ENCODE assay signal across 20 cellular contexts in the genomic region with DNA sequence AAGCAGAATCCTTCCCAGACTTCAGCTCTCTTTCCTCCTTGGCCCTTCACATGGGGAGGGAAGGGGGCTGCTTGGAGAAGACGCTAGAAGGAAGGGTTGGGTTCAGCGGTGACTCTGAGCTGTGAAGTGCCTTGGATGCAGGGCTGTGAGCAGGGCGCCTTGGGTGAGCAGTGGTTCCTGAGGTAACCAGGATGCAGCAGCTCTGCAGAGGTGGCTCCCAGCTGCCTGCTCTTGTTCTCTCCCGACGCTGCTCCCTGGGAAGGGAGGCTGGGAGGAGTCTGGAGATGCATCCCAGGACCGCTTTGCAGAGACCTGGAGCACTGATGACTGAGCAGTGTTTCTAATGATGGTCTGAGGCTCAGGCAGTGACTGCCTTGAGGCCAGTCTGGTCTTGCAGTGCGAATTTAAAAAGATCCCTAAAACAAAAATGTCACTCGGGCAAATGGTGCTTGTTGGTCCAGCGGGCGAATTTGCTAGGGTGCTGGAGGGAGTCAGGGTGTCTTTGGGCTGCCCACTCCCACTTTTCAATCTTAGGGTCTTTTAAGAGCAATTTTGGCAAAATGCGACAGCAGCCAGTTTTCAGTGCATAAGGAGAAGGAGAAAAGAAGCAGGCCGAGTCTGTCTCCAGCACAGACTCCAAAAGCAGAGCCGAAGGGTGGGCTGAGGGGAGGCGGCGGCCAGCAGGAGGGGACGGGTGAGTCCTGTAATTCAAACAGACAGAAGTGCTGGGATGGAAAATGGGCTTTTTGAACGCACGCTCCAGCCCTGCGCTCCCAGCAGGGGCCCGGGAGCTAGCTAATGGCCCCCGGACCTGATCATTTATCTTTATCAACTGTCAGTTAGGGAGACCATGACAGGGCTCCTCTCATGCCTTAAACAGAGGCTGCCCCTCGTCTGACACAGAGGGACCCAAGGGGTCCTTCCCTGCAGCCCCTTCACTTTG.
DNase-seq lines count a peak whose midpoint lies in the region; ATAC-seq and TF ChIP-seq lines count a peak whose summit lies in the region.
"Had no signal": no experiment of that assay in that cellular context is flagged by ENCODE, and none has a peak within 500 bp of the region (broad histone marks: within the 10 kb centered on the region; RNA-seq: fewer than 3 reads in every experiment).

No MANE protein-coding gene starts in this region.

- H3K9me3 ChIP-seq in RWPE2 (ENCODE audit: severe bottlenecking) (no peaks in the 10 kb centered on the region), osteoblast (ENCODE audit: low read depth, low read length) (no peaks in the 10 kb centered on the region)
- H3K9me3 ChIP-seq: BE2C had no signal

- no peaks in the 10 kb centered on the region for H3K4me1 ChIP-seq in RWPE2 (ENCODE audit: insufficient read depth, poor library complexity, severe bottlenecking)
- no peaks in the 10 kb centered on the region for H3K4me1 ChIP-seq in osteoblast (ENCODE audit: insufficient read depth, low read length)
- H3K4me1 ChIP-seq: BE2C had no signal

- peaks cover 13% of the 10 kb centered on the region for H3K27me3 Mint-ChIP-seq in activated T-cell treated with anti-CD3 and anti-CD28 coated beads, Interleukin-2, amount 50 U/mL, for 72 hours (ENCODE audit: low read depth)

- no peak overlapping the region for H3K27ac Mint-ChIP-seq in activated T-cell treated with anti-CD3 and anti-CD28 coated beads, Interleukin-2, amount 50 U/mL, for 72 hours
- H3K27ac Mint-ChIP-seq: CD4-positive, CD25-positive, alpha-beta regulatory T cell; HFFc6 had no signal

- no peaks in the 10 kb centered on the region for H3K36me3 Mint-ChIP-seq in activated T-cell treated with anti-CD3 and anti-CD28 coated beads, Interleukin-2, amount 50 U/mL, for 72 hours (ENCODE audit: insufficient read depth in 2 of 2)
- H3K36me3 Mint-ChIP-seq: CD4-positive, CD25-positive, alpha-beta regulatory T cell had no signal

- peaks cover 26% of the 10 kb centered on the region for H3K4me1 Mint-ChIP-seq in activated T-cell treated with anti-CD3 and anti-CD28 coated beads, Interleukin-2, amount 50 U/mL, for 72 hours (ENCODE audit: low read depth)
- H3K4me1 Mint-ChIP-seq: CD4-positive, CD25-positive, alpha-beta regulatory T cell had no signal

- H4K20me1 ChIP-seq in osteoblast (ENCODE audit: insufficient read depth, low read length), result no peaks in the 10 kb centered on the region

- no peak overlapping the region for H3K27ac ChIP-seq in RWPE2 (ENCODE audit: poor library complexity, severe bottlenecking)
- H3K27ac ChIP-seq in osteoblast (ENCODE audit: low read depth, low read length), result no peak overlapping the region
- H3K27ac ChIP-seq: KMS-11 had no signal

- H3K4me3 ChIP-seq in H7 (ENCODE audit: insufficient read depth, low read depth, low read length) (no peak overlapping the region), RWPE2 (ENCODE audit: severe bottlenecking) (no peak overlapping the region), osteoblast (ENCODE audit: insufficient read depth, low read length) (no peak overlapping the region)

- no peak for TF ChIP-seq CTCF in RWPE2 (IDR thresholded peaks at IDR 0.05; ENCODE audit: poor library complexity, severe bottlenecking)
- TF ChIP-seq CTCF in osteoblast (IDR thresholded peaks at IDR 0.05; ENCODE audit: extremely low read depth, low read depth, low read length), result no peak

- no peak overlapping the region for H2AFZ ChIP-seq in osteoblast (ENCODE audit: low read length)

- no peaks in the 10 kb centered on the region for H3K27me3 ChIP-seq in H7 (ENCODE audit: control insufficient read depth, insufficient read depth, low read length)
- peaks cover 3% of the 10 kb centered on the region for H3K27me3 ChIP-seq in RWPE2 (ENCODE audit: insufficient read depth, poor library complexity, severe bottlenecking)
- no peaks in the 10 kb centered on the region for H3K27me3 ChIP-seq in osteoblast (ENCODE audit: insufficient read depth, low read length)

- no peak overlapping the region for H3K4me2 ChIP-seq in osteoblast (ENCODE audit: insufficient read depth, low read length)
- H3K4me2 ChIP-seq: KMS-11 had no signal

- DNase-seq in H7 (peak; percentile 45), RWPE2 (ENCODE audit: low spot score) (no peak), islet precursor cell (peak; percentile 31), osteoblast (ENCODE audit: insufficient read length, low spot score, missing footprints) (peak; percentile 61), pons (ENCODE audit: low spot score) (no peak), NCI-H524 (lab: John Stamatoyannopoulos, UW) (no peak), HuH-7 (ENCODE audit: low spot score) (no peak)
- no peak for DNase-seq in activated T-cell treated with anti-CD3 and anti-CD28 coated beads, Interleukin-2, amount 50 U/mL, for 72 hours
- DNase-seq: BE2C; CD4-positive, CD25-positive, alpha-beta regulatory T cell; DMS79 treated with DMSO at 0.1 percent for 48 hours; HFFc6; IMR-90; NCI-H1092 treated with DMSO at 0.1 percent for 48 hours; NCI-H1436 treated with DMSO at 0.1 percent for 48 hours; NCI-H1930; NCI-H2171 treated with DMSO at 0.1 percent for 48 hours; NCI-H526 had no signal

- no peak overlapping the region for H3K4me3 Mint-ChIP-seq in activated T-cell treated with anti-CD3 and anti-CD28 coated beads, Interleukin-2, amount 50 U/mL, for 72 hours
- H3K4me3 Mint-ChIP-seq: CD4-positive, CD25-positive, alpha-beta regulatory T cell; HFFc6 had no signal

- H3K79me2 ChIP-seq in osteoblast (ENCODE audit: insufficient read depth, low read length), result no peaks in the 10 kb centered on the region

- H3K36me3 ChIP-seq in H7 (replicated peaks; ENCODE audit: control insufficient read depth, insufficient read depth, low read length), result no peaks in the 10 kb centered on the region
- H3K36me3 ChIP-seq in RWPE2 (ENCODE audit: low read depth), result no peaks in the 10 kb centered on the region
- no peaks in the 10 kb centered on the region for H3K36me3 ChIP-seq in osteoblast (ENCODE audit: insufficient read depth, low read length)
- H3K36me3 ChIP-seq: BE2C had no signal

- ATAC-seq in RWPE2 (ENCODE audit: low read depth), result 0 out of 3 replicates have a peak, but pooled peaks have one; percentile 28
- ATAC-seq in activated T-cell treated with anti-CD3 and anti-CD28 coated beads, Interleukin-2, amount 50 U/mL, for 72 hours (replicated peaks in 1 of 2), result no peak
- ATAC-seq: Right ventricle myocardium inferior had no signal

- H3K9me3 Mint-ChIP-seq in activated T-cell treated with anti-CD3 and anti-CD28 coated beads, Interleukin-2, amount 50 U/mL, for 72 hours, result no peaks in the 10 kb centered on the region
- H3K9me3 Mint-ChIP-seq: CD4-positive, CD25-positive, alpha-beta regulatory T cell had no signal

Comparison
In these comparisons a context has a peak if more than half of its experiments do, and no peak if none do; other contexts are left out.
1. DNase-seq: peak in H7 (single experiment), islet precursor cell (single experiment) and osteoblast (single experiment); none in RWPE2 (single experiment), pons (single experiment), NCI-H524 (0 of 2), HuH-7 (single experiment) and activated T-cell treated with anti-CD3 and anti-CD28 coated beads, Interleukin-2, amount 50 U/mL, for 72 hours (0 of 2).